1 cellular context compared by ENCODE assay signal in genomic region chr7:2518101-2518500, GRCh38.
TF ChIP-seq lines count a peak whose summit lies in the region.

No MANE protein-coding gene starts in this region.

TF ChIP-seq in WTC11, 78 proteins besides CTCF, POLR2A, EP300 and RAD21 (continued from another document):
- TF ChIP-seq E2F1 (CRISPR knock-in tag; IDR thresholded peaks at IDR 0.05) (no peak), E2F4 (CRISPR knock-in tag; IDR thresholded peaks at IDR 0.05; ENCODE audit: borderline replicate concordance, low read depth) (no peak), STAT6 (CRISPR knock-in tag; conservative IDR thresholded peaks at IDR 0.05; ENCODE audit: low read depth) (no peak), HMGA2 (CRISPR knock-in tag; IDR thresholded peaks at IDR 0.05) (no peak), NFE2L1 (CRISPR knock-in tag; IDR thresholded peaks at IDR 0.05) (no peak)
